ENCODE assay signal across 1 cellular context in genomic region chr4:185235480-185236154, GRCh38.
TF ChIP-seq lines count a peak whose summit lies in the region.

No MANE protein-coding gene starts in this region.

TF ChIP-seq in GM23338, 12 proteins besides CTCF, POLR2A, EP300 and RAD21:
- TF ChIP-seq EZH2phosphoT487 (IDR thresholded peaks at IDR 0.05; ENCODE audit: unreplicated experiment) (no peak), CREB1 (CRISPR knock-in tag; IDR thresholded peaks at IDR 0.05; ENCODE audit: low read depth) (no peak), ZNF114 (CRISPR knock-in tag; IDR thresholded peaks at IDR 0.05) (no peak), EZH2 (IDR thresholded peaks at IDR 0.05; ENCODE audit: low read depth, unreplicated experiment) (no peak), REST (IDR thresholded peaks at IDR 0.05; ENCODE audit: unreplicated experiment) (no peak), NANOG (IDR thresholded peaks at IDR 0.05; ENCODE audit: borderline replicate concordance) (no peak), JUNB (IDR thresholded peaks at IDR 0.05; ENCODE audit: unreplicated experiment) (no peak), ETS1 (IDR thresholded peaks at IDR 0.05) (no peak), ZNF462 (CRISPR knock-in tag; IDR thresholded peaks at IDR 0.05) (no peak), ZNF331 (CRISPR knock-in tag; IDR thresholded peaks at IDR 0.05; ENCODE audit: low read depth) (no peak), POLR2AphosphoS5 (IDR thresholded peaks at IDR 0.05; ENCODE audit: low read depth) (no peak), STAT1 (IDR thresholded peaks at IDR 0.05; ENCODE audit: unreplicated experiment) (no peak)
